ENCODE assay signal across 15 cellular contexts in the genomic region with DNA sequence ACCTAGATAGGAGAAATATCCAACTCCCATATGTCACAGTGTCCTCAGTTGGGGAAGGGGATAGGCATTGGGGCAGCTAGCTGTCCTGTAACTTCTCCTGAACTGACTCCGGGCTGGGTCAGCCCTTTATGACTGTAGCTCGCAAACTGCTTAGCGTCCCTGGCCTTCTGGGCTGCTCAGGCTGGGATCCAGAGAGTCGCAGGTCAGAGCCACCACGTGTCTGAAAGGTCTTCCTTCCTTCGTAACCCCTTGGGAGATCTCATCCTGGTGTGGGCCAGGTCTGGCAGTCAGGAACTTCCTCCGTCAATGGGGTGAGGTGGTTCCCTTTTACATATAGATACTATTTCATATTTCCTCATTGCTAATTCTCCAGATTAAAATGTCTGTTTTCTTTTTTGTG.
"Had no signal": no experiment of that assay in that cellular context is flagged by ENCODE, and none has a peak within 500 bp of the region (broad histone marks: within the 10 kb centered on the region; RNA-seq: fewer than 3 reads in every experiment).

No MANE protein-coding gene starts in this region.

- H3K4me3 ChIP-seq: dorsolateral prefrontal cortex, esophagus muscularis mucosa had no signal

- H3K9ac ChIP-seq: parathyroid adenoma had no signal

- H3K27me3 Mint-ChIP-seq: activated naive CD8-positive, alpha-beta T cell had no signal

- H3K4me1 Mint-ChIP-seq: neural crest cell had no signal

- H3K27ac Mint-ChIP-seq: activated naive CD8-positive, alpha-beta T cell; T-helper 1 cell treated with Interleukin-12 subunit alpha and Interleukin-12 subunit beta and Interleukin-4 antibody, amounts not matched to agents 30 μg/mL and 1 μg/mL, for 36 hours had no signal

- H3K4me3 Mint-ChIP-seq: activated naive CD8-positive, alpha-beta T cell; immature natural killer cell; neural crest cell; T-helper 1 cell treated with Interleukin-12 subunit alpha and Interleukin-12 subunit beta and Interleukin-4 antibody, amounts not matched to agents 30 μg/mL and 1 μg/mL, for 36 hours had no signal

- H2AFZ ChIP-seq: parathyroid adenoma had no signal

- H3K9me3 Mint-ChIP-seq: immature natural killer cell, neural crest cell had no signal

- H3K9me3 ChIP-seq: esophagus muscularis mucosa had no signal

- H3K27me3 ChIP-seq: dorsolateral prefrontal cortex, esophagus muscularis mucosa had no signal

- H3K79me2 ChIP-seq: parathyroid adenoma had no signal

- H3K27ac ChIP-seq: esophagus muscularis mucosa, parathyroid adenoma had no signal

- H3K4me1 ChIP-seq: parathyroid adenoma had no signal

- ATAC-seq: left cardiac atrium had no signal

- DNase-seq: activated CD4-positive, alpha-beta T cell treated with anti-CD3 and anti-CD28 coated beads, Interleukin-2, amount 50 U/mL, for 1 hour; activated effector memory CD4-positive, alpha-beta T cell treated with anti-CD3 and anti-CD28 coated beads, Interleukin-2, amount 50 U/mL, for 16 hours; activated T-cell treated with anti-CD3 and anti-CD28 coated beads for 4 hours; anterior cingulate cortex; dorsolateral prefrontal cortex; glutamatergic neuron; immature natural killer cell; left cardiac atrium; mesenchymal stem cell; trophoblast cell had no signal
